Comparison of ENCODE assay signal across 18 cellular contexts in the genomic region with DNA sequence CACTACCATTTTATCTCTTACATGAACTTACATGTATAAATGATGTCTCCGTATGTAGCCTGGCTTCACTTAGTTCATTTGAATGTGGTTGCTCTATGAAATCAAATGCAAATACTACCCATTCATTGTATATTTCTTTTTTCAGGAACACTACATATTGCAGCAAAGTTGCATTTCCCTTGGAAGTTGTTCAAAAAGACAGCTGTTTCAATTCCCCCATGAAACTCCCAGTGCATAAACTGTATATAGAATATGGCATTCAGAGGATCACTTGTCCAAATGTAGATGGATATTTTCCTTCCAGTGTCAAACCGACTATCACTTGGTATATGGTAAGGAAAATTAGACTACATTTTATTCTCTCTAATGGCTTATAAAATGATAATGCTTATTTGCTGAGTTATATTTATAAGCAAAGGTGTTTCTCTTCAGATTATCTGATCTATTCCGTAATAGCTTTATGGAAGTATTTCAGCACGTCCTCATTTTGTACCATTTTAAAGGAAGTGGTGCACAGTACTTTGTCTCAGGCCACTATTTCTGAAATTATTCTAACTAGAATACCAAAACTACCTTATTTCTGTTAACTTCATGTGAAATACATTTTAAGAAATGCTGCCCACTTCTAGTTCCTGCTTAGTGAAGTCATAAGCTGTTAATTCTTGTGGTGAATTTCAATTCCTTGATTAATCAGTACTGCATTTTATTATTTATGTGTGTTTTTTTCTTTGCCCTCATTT.
"Had no signal": no experiment of that assay in that cellular context is flagged by ENCODE, and none has a peak within 500 bp of the region (broad histone marks: within the 10 kb centered on the region; RNA-seq: fewer than 3 reads in every experiment).

No MANE protein-coding gene starts in this region.

- H3K27ac Mint-ChIP-seq: endodermal cell; nephron; stimulated activated effector memory CD8-positive, alpha-beta T cell treated with anti-CD3 and anti-CD28 coated beads, Interleukin-12 subunit alpha, Interleukin-12 subunit beta, amount 100 ng/mL, for 72 hours; stimulated activated naive CD8-positive, alpha-beta T cell treated with anti-CD3 and anti-CD28 coated beads, Interleukin-15, Interleukin-2, amounts not matched to agents 100 ng/mL and 50 ng/mL, for 24 hours had no signal

- H3K4me3 ChIP-seq: heart left ventricle, psoas muscle, right lobe of liver, tibial artery, upper lobe of left lung, vagina had no signal

- DNase-seq: effector CD4-positive, alpha-beta T cell; endodermal cell; erythroblast; heart left ventricle; hippocampal formation; mesendoderm; naive B cell; psoas muscle; retina; right lobe of liver; stimulated activated CD4-positive, alpha-beta T cell treated with anti-CD3 and anti-CD28 coated beads, Interleukin-4, amount 100 ng/mL, for 1 hour; stimulated activated CD8-positive, alpha-beta memory T cell treated with anti-CD3 and anti-CD28 coated beads, Interleukin-4, amount 100 ng/mL, for 48 hours; tibial artery; upper lobe of left lung had no signal

- H3K27me3 ChIP-seq: heart left ventricle, right lobe of liver, tibial artery, upper lobe of left lung, vagina had no signal

- H3K4me1 Mint-ChIP-seq: endodermal cell, nephron had no signal

- ATAC-seq: heart left ventricle; psoas muscle; stimulated activated effector memory CD8-positive, alpha-beta T cell treated with anti-CD3 and anti-CD28 coated beads, Interleukin-12 subunit alpha, Interleukin-12 subunit beta, amount 100 ng/mL, for 72 hours had no signal

- H3K4me3 Mint-ChIP-seq: endodermal cell; naive B cell; nephron; stimulated activated effector memory CD8-positive, alpha-beta T cell treated with anti-CD3 and anti-CD28 coated beads, Interleukin-12 subunit alpha, Interleukin-12 subunit beta, amount 100 ng/mL, for 72 hours; stimulated activated naive CD8-positive, alpha-beta T cell treated with anti-CD3 and anti-CD28 coated beads, Interleukin-15, Interleukin-2, amounts not matched to agents 100 ng/mL and 50 ng/mL, for 24 hours had no signal

- H3K4me1 ChIP-seq: psoas muscle, tibial artery, vagina had no signal

- H3K27ac ChIP-seq: heart left ventricle, psoas muscle, right lobe of liver, tibial artery, upper lobe of left lung, vagina had no signal

- H3K27me3 Mint-ChIP-seq: naive B cell; stimulated activated naive CD8-positive, alpha-beta T cell treated with anti-CD3 and anti-CD28 coated beads, Interleukin-15, Interleukin-2, amounts not matched to agents 100 ng/mL and 50 ng/mL, for 24 hours had no signal

- H3K9me3 Mint-ChIP-seq: nephron had no signal

- H3K9me3 ChIP-seq: psoas muscle, right lobe of liver, tibial artery, upper lobe of left lung, vagina had no signal
